In genomic region chr17:80198144-80198661, GRCh38 we compare ENCODE assay signal across 16 cellular contexts.
A peak's percentile ranks its signal among the peaks of the same experiment; 100 is the strongest.
DNase-seq lines count a peak whose midpoint lies in the region; ATAC-seq and FAIRE-seq lines count a peak whose summit lies in the region.
"Had no signal": no experiment of that assay in that cellular context is flagged by ENCODE, and none has a peak within 500 bp of the region (broad histone marks: within the 10 kb centered on the region; RNA-seq: fewer than 3 reads in every experiment).

No MANE protein-coding gene starts in this region.

- FAIRE-seq in RCC 7860 (lab: Jason Lieb, UNC) = no peak
- FAIRE-seq: GM19239, islet of Langerhans had no signal

- DNase-seq in stimulated activated naive CD8-positive, alpha-beta T cell treated with anti-CD3 and anti-CD28 coated beads, Interleukin-15, amount 100 ng/mL, for 72 hours = no peak
- DNase-seq in stimulated activated naive CD8-positive, alpha-beta T cell treated with anti-CD3 and anti-CD28 coated beads, Interleukin-15, Interleukin-2, amounts not matched to agents 100 U/mL and 50 U/mL, for 24 hours = no peak
- peak; percentile 77 for DNase-seq in iPS-NIHi11 (ENCODE audit: low spot score)
- DNase-seq in NCI-H146 (lab: John Stamatoyannopoulos, UW) = no peak
- no peak for DNase-seq in RCC 7860 (ENCODE audit: low spot score)
- DNase-seq: activated CD4-positive, CD25-positive, alpha-beta regulatory T cell treated with anti-CD3 and anti-CD28 coated beads, Interleukin-2, amount 50 U/mL, for 72 hours; activated CD8-positive, alpha-beta memory T cell treated with anti-CD3 and anti-CD28 coated beads, Interleukin-2, amount 50 U/mL, for 4 hours; activated naive CD4-positive, alpha-beta T cell treated with anti-CD3 and anti-CD28 coated beads, Interleukin-2, amount 50 U/mL, for 16 hours; COR-L47; NCI-H1048; NCI-H446; Peyer's patch had no signal

- ATAC-seq in stimulated activated naive CD8-positive, alpha-beta T cell treated with anti-CD3 and anti-CD28 coated beads, Interleukin-15, amount 100 ng/mL, for 72 hours = peak; percentile 19
- ATAC-seq in stimulated activated naive CD8-positive, alpha-beta T cell treated with anti-CD3 and anti-CD28 coated beads, Interleukin-15, Interleukin-2, amounts not matched to agents 100 U/mL and 50 U/mL, for 24 hours = no peak
- ATAC-seq in GM19395 (IDR thresholded peaks at IDR 0.05; ENCODE audit: unreplicated experiment) = no peak
- ATAC-seq: gastroesophageal sphincter had no signal

- H3K9me3 Mint-ChIP-seq in stimulated activated naive CD8-positive, alpha-beta T cell treated with anti-CD3 and anti-CD28 coated beads, Interleukin-15, amount 100 ng/mL, for 72 hours = peaks cover 0 to 7% of the 10 kb centered on the region in 2 donors

- no peaks in the 10 kb centered on the region for H3K27me3 Mint-ChIP-seq in stimulated activated naive CD8-positive, alpha-beta T cell treated with anti-CD3 and anti-CD28 coated beads, Interleukin-15, amount 100 ng/mL, for 72 hours

- no peak overlapping the region for H3K27ac Mint-ChIP-seq in stimulated activated naive CD8-positive, alpha-beta T cell treated with anti-CD3 and anti-CD28 coated beads, Interleukin-15, amount 100 ng/mL, for 72 hours

- no peak overlapping the region for H3K4me3 Mint-ChIP-seq in stimulated activated naive CD8-positive, alpha-beta T cell treated with anti-CD3 and anti-CD28 coated beads, Interleukin-15, amount 100 ng/mL, for 72 hours

- H3K4me1 Mint-ChIP-seq in stimulated activated naive CD8-positive, alpha-beta T cell treated with anti-CD3 and anti-CD28 coated beads, Interleukin-15, amount 100 ng/mL, for 72 hours = peaks cover 6% of the 10 kb centered on the region
